21 cellular contexts compared by ENCODE assay signal in genomic region chr11:127680146-127680545, GRCh38.
"Had no signal": no experiment of that assay in that cellular context is flagged by ENCODE, and none has a peak within 500 bp of the region (broad histone marks: within the 10 kb centered on the region; RNA-seq: fewer than 3 reads in every experiment).

No MANE protein-coding gene starts in this region.

- H3K27me3 ChIP-seq: esophagus muscularis mucosa, foreskin keratinocyte, heart left ventricle had no signal

- DNase-seq: dermis blood vessel endothelial cell; dorsolateral prefrontal cortex; effector CD4-positive, alpha-beta T cell; effector memory CD4-positive, alpha-beta T cell; foreskin keratinocyte; heart left ventricle; hippocampal formation; left cardiac atrium; left ventricle myocardium inferior; lower lobe of right lung; mesenchymal stem cell; mucosa of descending colon; naive B cell had no signal

- H3K27ac ChIP-seq: coronary artery, dorsolateral prefrontal cortex, esophagus muscularis mucosa, foreskin keratinocyte, gastroesophageal sphincter, heart left ventricle, left ventricle myocardium inferior, lower lobe of right lung had no signal

- H3K4me3 ChIP-seq: coronary artery, dorsolateral prefrontal cortex, esophagus muscularis mucosa, gastroesophageal sphincter, heart left ventricle, left ventricle myocardium inferior, lower lobe of right lung, mucosa of descending colon had no signal

- ATAC-seq: foreskin keratinocyte, gastroesophageal sphincter, heart left ventricle, left cardiac atrium, lower lobe of right lung, mucosa of descending colon had no signal

- H3K36me3 ChIP-seq: esophagus muscularis mucosa, gastroesophageal sphincter, heart left ventricle, left ventricle myocardium inferior, lower lobe of right lung had no signal

- H3K9me3 ChIP-seq: esophagus muscularis mucosa, gastroesophageal sphincter, heart left ventricle, left ventricle myocardium inferior, lower lobe of right lung, mucosa of descending colon had no signal

- FAIRE-seq: colon, endothelial cell of umbilical vein, frontal cortex, islet of Langerhans, keratinocyte had no signal

- H3K4me1 ChIP-seq: foreskin keratinocyte had no signal
